9 cellular contexts compared by ENCODE assay signal in the genomic region with DNA sequence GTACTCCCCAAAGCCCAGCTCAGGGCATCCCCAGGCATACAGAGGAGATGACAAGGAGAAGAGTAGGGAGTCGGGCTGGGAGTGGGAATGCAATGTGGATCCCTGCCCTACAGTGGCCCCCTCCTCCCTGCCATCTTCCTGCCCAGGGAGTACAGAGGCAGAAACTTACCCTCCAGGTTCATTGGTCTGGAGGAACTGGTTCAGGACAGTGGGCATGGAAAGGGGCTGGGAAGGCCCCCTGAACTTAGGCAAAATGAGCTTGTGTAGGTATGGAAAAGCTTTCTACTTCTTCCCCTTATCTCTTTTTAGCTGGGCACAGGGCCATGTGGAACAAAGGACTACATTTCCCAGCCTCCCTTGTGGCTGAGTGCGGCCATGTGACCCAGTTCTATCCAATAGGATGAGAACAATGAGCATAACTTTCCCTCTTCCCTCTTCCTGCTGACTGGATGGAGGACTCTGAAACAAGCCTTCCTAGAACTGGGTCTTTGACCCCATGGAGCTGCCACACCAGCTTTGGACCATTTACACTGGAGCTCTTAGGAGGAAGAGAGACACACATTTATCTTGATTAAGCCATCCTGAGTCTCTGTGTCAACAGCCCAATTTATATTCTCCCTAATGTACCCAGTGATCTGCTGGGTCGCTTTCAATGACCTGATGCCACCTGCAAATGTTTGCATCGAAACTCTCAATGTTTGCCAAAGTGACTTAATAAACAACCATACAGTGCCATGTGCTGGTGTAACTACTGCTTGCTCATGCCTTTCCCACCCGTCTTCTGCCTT. TPM values are rescaled to one million over a fixed set of nuclear protein-coding genes. Genes with fewer than 3 reads are reported as not detected.
DNase-seq lines count a peak whose midpoint lies in the region; ATAC-seq and TF ChIP-seq lines count a peak whose summit lies in the region.
"Had no signal": no experiment of that assay in that cellular context is flagged by ENCODE, and none has a peak within 500 bp of the region (broad histone marks: within the 10 kb centered on the region; RNA-seq: fewer than 3 reads in every experiment).

No MANE protein-coding gene starts in this region.

- H3K36me3 ChIP-seq in body of pancreas (replicated peaks in 1 of 2; ENCODE audit: insufficient read depth in 1 of 2, low read depth in 2 of 2), result no peaks in the 10 kb centered on the region

- ATAC-seq in body of pancreas (peak; percentile 69), GM19023 (IDR thresholded peaks at IDR 0.05; ENCODE audit: unreplicated experiment) (no peak)
- ATAC-seq in stimulated activated effector memory CD8-positive, alpha-beta T cell treated with anti-CD3 and anti-CD28 coated beads, Interleukin-12 subunit alpha, Interleukin-12 subunit beta, amount 100 ng/mL, for 72 hours, result peak; percentile 33

- no peak overlapping the region for H3K27ac ChIP-seq in body of pancreas

- 66 to 70% methylated on average over 5 of the region's 5 CpGs for WGBS in body of pancreas, 2 donors

- intact Hi-C loops in body of pancreas (cut with DNase I), result loop anchor here (10.0 kb wide), 1 partner anchor 356 kb away; no protein-coding TSS in a partner anchor

- no peaks in the 10 kb centered on the region for H3K27me3 ChIP-seq in body of pancreas

- no peak for TF ChIP-seq CTCF in body of pancreas (IDR thresholded peaks at IDR 0.05)

- no peaks in the 10 kb centered on the region for H3K36me3 Mint-ChIP-seq in immature natural killer cell
- peaks cover 5% of the 10 kb centered on the region for H3K36me3 Mint-ChIP-seq in stimulated activated effector memory CD8-positive, alpha-beta T cell treated with anti-CD3 and anti-CD28 coated beads, Interleukin-12 subunit alpha, Interleukin-12 subunit beta, amount 100 ng/mL, for 72 hours
- H3K36me3 Mint-ChIP-seq: activated naive CD4-positive, alpha-beta T cell treated with anti-CD3 and anti-CD28 coated beads, Interleukin-2, amount 50 U/mL, for 24 hours had no signal

- peaks cover 17 to 21% of the 10 kb centered on the region in 2 donors for H3K4me1 Mint-ChIP-seq in immature natural killer cell
- H3K4me1 Mint-ChIP-seq in stimulated activated effector memory CD8-positive, alpha-beta T cell treated with anti-CD3 and anti-CD28 coated beads, Interleukin-12 subunit alpha, Interleukin-12 subunit beta, amount 100 ng/mL, for 72 hours, result peaks cover 41% of the 10 kb centered on the region

- DNase-seq in activated effector memory CD4-positive, alpha-beta T cell treated with anti-CD3 and anti-CD28 coated beads, Interleukin-2, amount 50 U/mL, for 16 hours, result peak; percentile 72
- no peak for DNase-seq in activated effector memory CD4-positive, alpha-beta T cell treated with Interleukin-2 at 50 U/mL for 16 hours
- DNase-seq in LHCN-M2 (ENCODE audit: low read depth), result peak; percentile 67
- peak; percentile 57 to 79 (median 64) for DNase-seq in body of pancreas
- peak; percentile 16 to 35 (median 26) for DNase-seq in immature natural killer cell
- DNase-seq in stimulated activated effector memory CD8-positive, alpha-beta T cell treated with anti-CD3 and anti-CD28 coated beads, Interleukin-12 subunit alpha, Interleukin-12 subunit beta, amount 100 ng/mL, for 72 hours (ENCODE audit: low spot score in 2 of 2), result no peak

- peak overlapping the region in 1 of 5 donors; percentile 20 for H3K4me3 Mint-ChIP-seq in immature natural killer cell
- peak overlapping the region; percentile 5 for H3K4me3 Mint-ChIP-seq in stimulated activated effector memory CD8-positive, alpha-beta T cell treated with anti-CD3 and anti-CD28 coated beads, Interleukin-12 subunit alpha, Interleukin-12 subunit beta, amount 100 ng/mL, for 72 hours
- H3K4me3 Mint-ChIP-seq: activated naive CD4-positive, alpha-beta T cell treated with anti-CD3 and anti-CD28 coated beads, Interleukin-2, amount 50 U/mL, for 24 hours had no signal

- no peak overlapping the region for H3K4me3 ChIP-seq in body of pancreas

- no peak for TF ChIP-seq POLR2A in body of pancreas (IDR thresholded peaks at IDR 0.05)

- peaks cover 0 to 3% (median 3%) of the 10 kb centered on the region in 3 donors for H3K27me3 Mint-ChIP-seq in immature natural killer cell (ENCODE audit: low read depth in 3 of 3)
- H3K27me3 Mint-ChIP-seq: activated naive CD4-positive, alpha-beta T cell treated with anti-CD3 and anti-CD28 coated beads, Interleukin-2, amount 50 U/mL, for 24 hours had no signal

- peak overlapping the region in 2 of 6 donors; percentile 24 to 74 for H3K27ac Mint-ChIP-seq in immature natural killer cell
- H3K27ac Mint-ChIP-seq in stimulated activated effector memory CD8-positive, alpha-beta T cell treated with anti-CD3 and anti-CD28 coated beads, Interleukin-12 subunit alpha, Interleukin-12 subunit beta, amount 100 ng/mL, for 72 hours, result peak overlapping the region; percentile 58
- H3K27ac Mint-ChIP-seq: activated naive CD4-positive, alpha-beta T cell treated with anti-CD3 and anti-CD28 coated beads, Interleukin-2, amount 50 U/mL, for 24 hours had no signal

- H3K9me3 ChIP-seq in body of pancreas, result no peaks in the 10 kb centered on the region

- no peaks in the 10 kb centered on the region for H3K9me3 Mint-ChIP-seq in immature natural killer cell
- no peaks in the 10 kb centered on the region for H3K9me3 Mint-ChIP-seq in stimulated activated effector memory CD8-positive, alpha-beta T cell treated with anti-CD3 and anti-CD28 coated beads, Interleukin-12 subunit alpha, Interleukin-12 subunit beta, amount 100 ng/mL, for 72 hours
- H3K9me3 Mint-ChIP-seq: activated naive CD4-positive, alpha-beta T cell treated with anti-CD3 and anti-CD28 coated beads, Interleukin-2, amount 50 U/mL, for 24 hours had no signal

- H3K4me1 ChIP-seq in body of pancreas, result peaks cover 13% of the 10 kb centered on the region

TF ChIP-seq in PFSK-1, 5 proteins besides CTCF, POLR2A, EP300 and RAD21:
- TF ChIP-seq POLR2AphosphoS5 (IDR thresholded peaks at IDR 0.05; ENCODE audit: low read depth, low read length) (peak; percentile 36; the same call in 1 of the 2 replicates), SIN3A (IDR thresholded peaks at IDR 0.05; ENCODE audit: borderline replicate concordance, insufficient read depth, low read length) (no peak)

RNA-seq across cellular contexts. Expression of gene HMCN2, which starts 25.0 kb away (rescaled TPM):
- total RNA-seq in LHCN-M2 (2014; rRNA removed) (12.1 and 15.7 TPM in 2 replicates), body of pancreas (1 to 10 TPM in 1 of 2 donors, under 1 TPM in 1; 0.78 to 3.6 TPM)
- polyA plus RNA-seq in LHCN-M2 (2012), result 0.30 TPM
- 0.29 TPM for polyA plus RNA-seq in PFSK-1 (2012; ENCODE audit: insufficient read length, low read depth)
- polyA plus RNA-seq in immature natural killer cell, result not detected

Comparison
In these comparisons a context has a peak if more than half of its experiments do, and no peak if none do; other contexts are left out.
1. DNase-seq: peak in activated effector memory CD4-positive, alpha-beta T cell treated with anti-CD3 and anti-CD28 coated beads, Interleukin-2, amount 50 U/mL, for 16 hours (single experiment), LHCN-M2 (single experiment), body of pancreas (4 of 4) and immature natural killer cell (3 of 3); none in activated effector memory CD4-positive, alpha-beta T cell treated with Interleukin-2 at 50 U/mL for 16 hours (single experiment) and stimulated activated effector memory CD8-positive, alpha-beta T cell treated with anti-CD3 and anti-CD28 coated beads, Interleukin-12 subunit alpha, Interleukin-12 subunit beta, amount 100 ng/mL, for 72 hours (0 of 2).